In genomic region chr6:34934516-34934915, GRCh38 we compare ENCODE assay signal across 11 cellular contexts. TPM values are rescaled to one million over a fixed set of nuclear protein-coding genes. Genes with fewer than 3 reads are reported as not detected.
DNase-seq lines count a peak whose midpoint lies in the region; ATAC-seq and TF ChIP-seq lines count a peak whose summit lies in the region.
"Had no signal": no experiment of that assay in that cellular context is flagged by ENCODE, and none has a peak within 500 bp of the region (broad histone marks: within the 10 kb centered on the region; RNA-seq: fewer than 3 reads in every experiment).

No MANE protein-coding gene starts in this region.

- H3K4me1 ChIP-seq in adrenal gland (replicated peaks in 1 of 2) (peaks cover 26 to 60% of the 10 kb centered on the region in 2 donors), lower lobe of right lung (peaks cover 27% of the 10 kb centered on the region), tibial nerve (peaks cover 0 to 26% (median 5%) of the 10 kb centered on the region in 4 donors)

- TF ChIP-seq EP300 in tibial nerve (IDR thresholded peaks at IDR 0.05), result peak in 1 of 2 donors; percentile 64

- H3K4me3 ChIP-seq in adrenal gland, result no peak overlapping the region
- no peak overlapping the region for H3K4me3 ChIP-seq in lower lobe of right lung
- H3K4me3 ChIP-seq in tibial nerve, result no peak overlapping the region

- peak; percentile 70 for ATAC-seq in esophagus mucosa
- ATAC-seq in lower lobe of right lung, result peak; percentile 27 to 59
- no peak for ATAC-seq in HG03565 (IDR thresholded peaks at IDR 0.05; ENCODE audit: unreplicated experiment)
- no peak for ATAC-seq in GM21367 (IDR thresholded peaks at IDR 0.05; ENCODE audit: unreplicated experiment)

- H3K27me3 ChIP-seq in adrenal gland (no peaks in the 10 kb centered on the region), lower lobe of right lung (ENCODE audit: low read depth) (no peaks in the 10 kb centered on the region), tibial nerve (no peaks in the 10 kb centered on the region)

- TF ChIP-seq POLR2A in adrenal gland (IDR thresholded peaks at IDR 0.05) (no peak), tibial nerve (IDR thresholded peaks at IDR 0.05) (no peak)

- H3K27ac ChIP-seq in adrenal gland (peak overlapping the region in 2 of 5 donors; percentile 40), lower lobe of right lung (no peak overlapping the region), tibial nerve (no peak overlapping the region)

- H3K36me3 ChIP-seq in adrenal gland (replicated peaks in 1 of 2) (no peaks in the 10 kb centered on the region), lower lobe of right lung (no peaks in the 10 kb centered on the region), tibial nerve (no peaks in the 10 kb centered on the region)

- DNase-seq in adrenal gland, result peak; percentile 65 to 95 (median 85)
- peak; percentile 79 for DNase-seq in lower lobe of right lung
- peak; percentile 73 to 78 for DNase-seq in tibial nerve (ENCODE audit: low spot score in 2 of 2)
- DNase-seq in SK-N-DZ (ENCODE audit: low spot score), result no peak
- DNase-seq: activated CD4-positive, alpha-beta T cell treated with anti-CD3 and anti-CD28 coated beads for 1 hour; activated gamma-delta T cell; effector CD4-positive, alpha-beta T cell; NCI-H187 treated with DMSO at 0.1 percent for 48 hours had no signal

- TF ChIP-seq CTCF in adrenal gland (IDR thresholded peaks at IDR 0.05) (no peak), lower lobe of right lung (IDR thresholded peaks at IDR 0.05) (no peak), tibial nerve (IDR thresholded peaks at IDR 0.05) (no peak)

- intact Hi-C loops in adrenal gland (cut with DNase I) (loop anchor here in 1 of 2 donors (10.0 kb wide), 1 partner anchor 50 kb away; the partner anchor contains the start of genes ANKS1A and TAF11), lower lobe of right lung (cut with DNase I) (no loop called here)

- WGBS in adrenal gland, 4 donors, result 40 to 53% (median 46%) methylated on average over 5 of the region's 5 CpGs
- WGBS in tibial nerve, 2 donors, result 33 to 45% methylated on average over 5 of the region's 5 CpGs

- no peaks in the 10 kb centered on the region for H3K9me3 ChIP-seq in adrenal gland (replicated peaks in 1 of 3)
- no peaks in the 10 kb centered on the region for H3K9me3 ChIP-seq in lower lobe of right lung
- H3K9me3 ChIP-seq in tibial nerve, result no peaks in the 10 kb centered on the region

RNA-seq across cellular contexts. Expression of gene ANKS1A, which starts 45.5 kb away (rescaled TPM):
- total RNA-seq in adrenal gland (10 to 100 TPM; 22.8 to 68.0 (median 45.4) TPM), esophagus mucosa (13.6 TPM), lower lobe of right lung (48.1 TPM), tibial nerve (10 to 100 TPM; 39.3 to 55.9 (median 44.0) TPM)
- polyA plus RNA-seq in adrenal gland, result 10 to 100 TPM; 12.6 to 21.1 (median 15.7) TPM
- 12.3 and 14.3 TPM in 2 replicates for polyA plus RNA-seq in SK-N-DZ (2014; cell fraction: cytosol; rRNA removed)
- polyA plus RNA-seq in SK-N-DZ (2014; cell fraction: nucleus; rRNA removed), result 15.8 and 18.3 TPM in 2 replicates

RNA-seq across cellular contexts. Expression of gene TAF11, which starts 46.7 kb away (rescaled TPM):
- total RNA-seq in adrenal gland, result 10 to 100 TPM; 16.4 to 27.8 (median 23.8) TPM
- 10 to 100 TPM; 28.5 to 45.5 (median 42.6) TPM for polyA plus RNA-seq in adrenal gland
- 20.0 TPM for total RNA-seq in esophagus mucosa
- total RNA-seq in lower lobe of right lung, result 20.7 TPM
- total RNA-seq in tibial nerve, result 10 to 100 TPM; 17.1 to 25.3 (median 20.3) TPM
- 82.0 and 85.9 TPM in 2 replicates for polyA plus RNA-seq in SK-N-DZ (2014; cell fraction: cytosol; rRNA removed)
- 52.8 and 57.6 TPM in 2 replicates for polyA plus RNA-seq in SK-N-DZ (2014; cell fraction: nucleus; rRNA removed)

Comparison
In these comparisons a context has a peak if more than half of its experiments do, and no peak if none do; other contexts are left out.
1. ATAC-seq: peak in esophagus mucosa (single experiment) and lower lobe of right lung (2 of 2); none in HG03565 (single experiment) and GM21367 (single experiment).